Comparison of ENCODE assay signal across 8 cellular contexts in genomic region chr16:68116256-68116853, GRCh38.
DNase-seq lines count a peak whose midpoint lies in the region; ATAC-seq and TF ChIP-seq lines count a peak whose summit lies in the region.
"Had no signal": no experiment of that assay in that cellular context is flagged by ENCODE, and none has a peak within 500 bp of the region (broad histone marks: within the 10 kb centered on the region; RNA-seq: fewer than 3 reads in every experiment).

No MANE protein-coding gene starts in this region.

- H3K9me3 Mint-ChIP-seq in central memory CD8-positive, alpha-beta T cell = no peaks in the 10 kb centered on the region

- no peak overlapping the region for H3K27ac Mint-ChIP-seq in central memory CD8-positive, alpha-beta T cell (ENCODE audit: low read depth)

- peak; percentile 55 for ATAC-seq in central memory CD8-positive, alpha-beta T cell (replicated peaks; ENCODE audit: extremely low read depth, poor library complexity, severe bottlenecking)
- ATAC-seq in HG03457 (IDR thresholded peaks at IDR 0.05; ENCODE audit: unreplicated experiment) (no peak), HG03135 (IDR thresholded peaks at IDR 0.05; ENCODE audit: unreplicated experiment) (no peak)

- no peaks in the 10 kb centered on the region for H3K27me3 Mint-ChIP-seq in central memory CD8-positive, alpha-beta T cell
- H3K27me3 Mint-ChIP-seq: IgD-negative memory B cell had no signal

- POLR2A ChIA-PET in GM10248 (lab: Yijun Ruan, JAX) = no interaction called here

- H2AFZ ChIP-seq in MM.1S (ENCODE audit: low read length) = no peak overlapping the region

- CTCF ChIA-PET in GM10248 (lab: Yijun Ruan, JAX) = interaction anchor here (0.9 to 4.2 kb wide), 7 partner anchors 12 to 233 kb away, joined by 3 to 17 read pairs (median 5); partner anchors contain the start of gene NFATC3

- TF ChIP-seq CTCF in GM10248 (IDR thresholded peaks at IDR 0.05; ENCODE audit: control extremely low read depth, extremely low read depth, low read depth, missing control alignments) = no peak
- peak; percentile 35; the same call in 1 of the 2 replicates for TF ChIP-seq CTCF in MM.1S (IDR thresholded peaks at IDR 0.05; ENCODE audit: low read length)
- TF ChIP-seq CTCF in neutrophil (IDR thresholded peaks at IDR 0.05) = peak; percentile 30

- no peaks in the 10 kb centered on the region for H3K36me3 ChIP-seq in MM.1S (replicated peaks; ENCODE audit: insufficient read depth, low read length)
- no peaks in the 10 kb centered on the region for H3K36me3 ChIP-seq in neutrophil

- H3K4me3 ChIP-seq in MM.1S (ENCODE audit: low read length) (no peak overlapping the region), neutrophil (ENCODE audit: low read depth in 1 of 2, low read length in 1 of 2) (no peak overlapping the region)

- H3K4me2 ChIP-seq in MM.1S (ENCODE audit: low read depth, low read length) = no peak overlapping the region

- DNase-seq in GM10248 (ENCODE audit: extremely low spot score) (peak; percentile 34), MM.1S (peak; percentile 10), activated gamma-delta T cell (lab: John Stamatoyannopoulos, UW) (no peak)
- DNase-seq in central memory CD8-positive, alpha-beta T cell (ENCODE audit: low spot score in 2 of 2) = no peak

- peaks cover 4% of the 10 kb centered on the region for H3K36me3 Mint-ChIP-seq in central memory CD8-positive, alpha-beta T cell (ENCODE audit: insufficient read depth)

- no peaks in the 10 kb centered on the region; the same call in 1 of the 2 replicates for H4K20me1 ChIP-seq in MM.1S (ENCODE audit: insufficient read depth, low read length)

- H3K27ac ChIP-seq in MM.1S (ENCODE audit: low read length) (no peak overlapping the region), neutrophil (peak overlapping the region; percentile 35)

- no peaks in the 10 kb centered on the region for H3K27me3 ChIP-seq in MM.1S (replicated peaks; ENCODE audit: insufficient read depth, low read length)
- H3K27me3 ChIP-seq in neutrophil = no peaks in the 10 kb centered on the region

- H3K79me2 ChIP-seq in MM.1S (ENCODE audit: low read length) = peaks cover 100% of the 10 kb centered on the region

- no peak overlapping the region for H3K4me3 Mint-ChIP-seq in central memory CD8-positive, alpha-beta T cell
- H3K4me3 Mint-ChIP-seq: IgD-negative memory B cell had no signal

- H3F3A ChIP-seq in MM.1S (ENCODE audit: insufficient read depth, low read length) = no peaks in the 10 kb centered on the region

- H3K4me1 ChIP-seq in MM.1S (ENCODE audit: low read length) = 0 out of 2 replicates have a peak, but pooled peaks cover 2% of the 10 kb centered on the region
- H3K4me1 ChIP-seq in neutrophil (ENCODE audit: control insufficient read depth in 1 of 2, insufficient read depth in 1 of 2, low read depth in 1 of 2, low read length in 1 of 2) = peaks cover 16 to 19% of the 10 kb centered on the region in 2 experiments

- peaks cover 76% of the 10 kb centered on the region for H3K4me1 Mint-ChIP-seq in central memory CD8-positive, alpha-beta T cell

- H3K9ac ChIP-seq in MM.1S (ENCODE audit: low read length) = no peak overlapping the region

- no peaks in the 10 kb centered on the region for H3K9me2 ChIP-seq in MM.1S (replicated peaks; ENCODE audit: insufficient read depth, low read length)

- H3K9me3 ChIP-seq in MM.1S (replicated peaks; ENCODE audit: insufficient read depth, low read length) = no peaks in the 10 kb centered on the region
- H3K9me3 ChIP-seq in neutrophil = no peaks in the 10 kb centered on the region

Comparison
In these comparisons a context has a peak if more than half of its experiments do, and no peak if none do; other contexts are left out.
1. DNase-seq: peak in GM10248 (single experiment) and MM.1S (single experiment); none in central memory CD8-positive, alpha-beta T cell (0 of 2) and activated gamma-delta T cell (single experiment).